Comparison of ENCODE assay signal across 9 cellular contexts in the genomic region with DNA sequence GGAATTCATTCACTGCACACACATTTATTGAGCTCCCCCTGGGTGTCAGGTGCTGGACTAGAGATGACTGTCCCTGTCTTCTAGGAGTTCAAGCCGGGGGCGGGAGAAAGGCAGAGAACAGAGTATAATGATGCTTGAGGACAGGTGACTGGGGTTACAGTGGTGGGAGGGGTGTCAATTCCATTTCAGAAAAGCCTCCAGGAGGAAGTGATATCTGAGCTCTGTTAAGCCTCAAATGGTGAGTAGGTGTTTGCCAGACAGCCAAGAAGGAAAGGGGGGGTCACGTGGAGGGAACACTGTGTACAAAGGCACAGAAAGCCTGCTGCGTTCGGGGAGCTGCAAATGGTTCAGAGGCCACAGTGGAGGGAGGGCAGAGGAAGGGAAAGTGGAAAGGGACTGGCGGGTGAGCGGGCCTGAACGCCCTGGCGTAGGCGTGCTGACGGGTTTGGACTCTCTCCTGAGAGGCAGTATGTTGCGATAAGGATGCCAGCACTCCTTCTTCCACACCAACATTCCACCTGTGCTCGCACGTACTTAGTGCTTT. TPM values are rescaled to one million over a fixed set of nuclear protein-coding genes. Genes with fewer than 3 reads are reported as not detected.
DNase-seq lines count a peak whose midpoint lies in the region; ATAC-seq and TF ChIP-seq lines count a peak whose summit lies in the region.
"Had no signal": no experiment of that assay in that cellular context is flagged by ENCODE, and none has a peak within 500 bp of the region (broad histone marks: within the 10 kb centered on the region; RNA-seq: fewer than 3 reads in every experiment).

No MANE protein-coding gene starts in this region.

- intact Hi-C loops in gastrocnemius medialis (cut with DNase I; ENCODE audit: low total_unique reads), result loop anchor here (5.0 kb wide), 4 partner anchors 76 to 286 kb away; a partner anchor contains a TSS

- H3K4me2 ChIP-seq in GM23338, result no peak overlapping the region

- H3K36me3 ChIP-seq in GM23338 (ENCODE audit: insufficient read depth) (no peaks in the 10 kb centered on the region), gastrocnemius medialis (no peaks in the 10 kb centered on the region)

- H3K27ac ChIP-seq in GM23338 (ENCODE audit: low read depth) (no peak overlapping the region), gastrocnemius medialis (peak overlapping the region; percentile 88 to 95 (median 91))

- no peaks in the 10 kb centered on the region for H3K9me2 ChIP-seq in GM23338 (ENCODE audit: insufficient read depth)

- no peaks in the 10 kb centered on the region for H3K79me2 ChIP-seq in GM23338 (replicated peaks; ENCODE audit: insufficient read depth)

- in situ Hi-C loops in gastrocnemius medialis (cut with MboI; ENCODE audit: low sequenced_read_pairs in 4 of 4), result loop anchor here (5.0 to 25.0 kb wide), 9 partner anchors 131 to 429 kb away; a partner anchor contains a TSS

- no peak for ATAC-seq in GM23338
- peak; percentile 78 to 84 for ATAC-seq in gastrocnemius medialis
- ATAC-seq in GM19455 (IDR thresholded peaks at IDR 0.05; ENCODE audit: unreplicated experiment), result no peak

- H3K4me1 ChIP-seq in GM23338 (ENCODE audit: insufficient read depth) (0 out of 2 replicates have a peak, but pooled peaks cover 3% of the 10 kb centered on the region), gastrocnemius medialis (peaks cover 34 to 38% of the 10 kb centered on the region in 2 donors)

- H4K20me1 ChIP-seq in GM23338 (replicated peaks; ENCODE audit: insufficient read depth), result no peaks in the 10 kb centered on the region

- H3K4me3 ChIP-seq in GM23338, result no peak overlapping the region
- H3K4me3 ChIP-seq in fibroblast of villous mesenchyme (ENCODE audit: low read depth, low read length), result no peak overlapping the region
- H3K4me3 ChIP-seq in gastrocnemius medialis, result peak overlapping the region in 2 of 4 donors; percentile 2 to 20

- H3K9me3 Mint-ChIP-seq in GM23338 (no peaks in the 10 kb centered on the region), mesothelial cell of epicardium (no peaks in the 10 kb centered on the region)
- H3K9me3 Mint-ChIP-seq: immature natural killer cell had no signal

- H3K4me3 Mint-ChIP-seq in GM23338 (no peak overlapping the region), mesothelial cell of epicardium (no peak overlapping the region)
- H3K4me3 Mint-ChIP-seq: immature natural killer cell had no signal

- peaks cover 8% of the 10 kb centered on the region for H3K4me1 Mint-ChIP-seq in GM23338
- H3K4me1 Mint-ChIP-seq in mesothelial cell of epicardium, result no peaks in the 10 kb centered on the region

- no peak overlapping the region; the same call in 1 of the 2 replicates for H3K27ac Mint-ChIP-seq in GM23338
- H3K27ac Mint-ChIP-seq in mesothelial cell of epicardium, result no peak overlapping the region
- H3K27ac Mint-ChIP-seq: immature natural killer cell had no signal

- peak; percentile 28 to 56 for TF ChIP-seq POLR2A in gastrocnemius medialis (IDR thresholded peaks at IDR 0.05)

- peaks cover 19% of the 10 kb centered on the region for H3K27me3 Mint-ChIP-seq in GM23338 (ENCODE audit: insufficient read depth, low read depth, poor library complexity)
- H3K27me3 Mint-ChIP-seq in mesothelial cell of epicardium (ENCODE audit: low read depth), result peaks cover 51% of the 10 kb centered on the region

- H3K36me3 Mint-ChIP-seq in GM23338 (ENCODE audit: low read depth), result no peaks in the 10 kb centered on the region
- H3K36me3 Mint-ChIP-seq in mesothelial cell of epicardium, result no peaks in the 10 kb centered on the region
- H3K36me3 Mint-ChIP-seq: immature natural killer cell had no signal

- no peaks in the 10 kb centered on the region for H3K9me3 ChIP-seq in gastrocnemius medialis

- peak overlapping the region; percentile 60; the same call in 1 of the 2 replicates for H2AFZ ChIP-seq in GM23338

- no peak for TF ChIP-seq CTCF in GM23338 (conservative IDR thresholded peaks at IDR 0.05; ENCODE audit: low read depth in 2 of 2)
- no peak for TF ChIP-seq CTCF in fibroblast of villous mesenchyme (IDR thresholded peaks at IDR 0.05; ENCODE audit: insufficient read depth, low read depth, low read length)
- TF ChIP-seq CTCF in gastrocnemius medialis (IDR thresholded peaks at IDR 0.05 in 4 of 5, conservative IDR thresholded peaks at IDR 0.05 in 1 of 5), result no peak
- no peak for TF ChIP-seq CTCF in mesothelial cell of epicardium (IDR thresholded peaks at IDR 0.05; ENCODE audit: unreplicated experiment)

- H3K27me3 ChIP-seq in GM23338 (ENCODE audit: insufficient read depth), result peaks cover 8% of the 10 kb centered on the region; the same call in 1 of the 2 replicates
- no peaks in the 10 kb centered on the region for H3K27me3 ChIP-seq in gastrocnemius medialis

- DNase-seq in GM23338 (ENCODE audit: low spot score), result no peak
- peak; percentile 86 for DNase-seq in NCI-H510A treated with DMSO at 0.1 percent for 48 hours (lab: John Stamatoyannopoulos, UW)
- DNase-seq in fibroblast of villous mesenchyme (ENCODE audit: low read depth), result peak; percentile 38
- peak; percentile 93 to 96 for DNase-seq in gastrocnemius medialis
- no peak for DNase-seq in mesothelial cell of epicardium (ENCODE audit: low spot score in 2 of 2, unreplicated experiment in 2 of 2)
- no peak for DNase-seq in RKO (ENCODE audit: low spot score)
- no peak for DNase-seq in GM03348 (ENCODE audit: low spot score)

- H3F3A ChIP-seq in GM23338 (replicated peaks; ENCODE audit: low read depth), result peaks cover 6% of the 10 kb centered on the region

TF ChIP-seq in GM23338, 12 proteins besides CTCF, POLR2A, EP300 and RAD21 (continues in another document):
- TF ChIP-seq, protein P1, sequence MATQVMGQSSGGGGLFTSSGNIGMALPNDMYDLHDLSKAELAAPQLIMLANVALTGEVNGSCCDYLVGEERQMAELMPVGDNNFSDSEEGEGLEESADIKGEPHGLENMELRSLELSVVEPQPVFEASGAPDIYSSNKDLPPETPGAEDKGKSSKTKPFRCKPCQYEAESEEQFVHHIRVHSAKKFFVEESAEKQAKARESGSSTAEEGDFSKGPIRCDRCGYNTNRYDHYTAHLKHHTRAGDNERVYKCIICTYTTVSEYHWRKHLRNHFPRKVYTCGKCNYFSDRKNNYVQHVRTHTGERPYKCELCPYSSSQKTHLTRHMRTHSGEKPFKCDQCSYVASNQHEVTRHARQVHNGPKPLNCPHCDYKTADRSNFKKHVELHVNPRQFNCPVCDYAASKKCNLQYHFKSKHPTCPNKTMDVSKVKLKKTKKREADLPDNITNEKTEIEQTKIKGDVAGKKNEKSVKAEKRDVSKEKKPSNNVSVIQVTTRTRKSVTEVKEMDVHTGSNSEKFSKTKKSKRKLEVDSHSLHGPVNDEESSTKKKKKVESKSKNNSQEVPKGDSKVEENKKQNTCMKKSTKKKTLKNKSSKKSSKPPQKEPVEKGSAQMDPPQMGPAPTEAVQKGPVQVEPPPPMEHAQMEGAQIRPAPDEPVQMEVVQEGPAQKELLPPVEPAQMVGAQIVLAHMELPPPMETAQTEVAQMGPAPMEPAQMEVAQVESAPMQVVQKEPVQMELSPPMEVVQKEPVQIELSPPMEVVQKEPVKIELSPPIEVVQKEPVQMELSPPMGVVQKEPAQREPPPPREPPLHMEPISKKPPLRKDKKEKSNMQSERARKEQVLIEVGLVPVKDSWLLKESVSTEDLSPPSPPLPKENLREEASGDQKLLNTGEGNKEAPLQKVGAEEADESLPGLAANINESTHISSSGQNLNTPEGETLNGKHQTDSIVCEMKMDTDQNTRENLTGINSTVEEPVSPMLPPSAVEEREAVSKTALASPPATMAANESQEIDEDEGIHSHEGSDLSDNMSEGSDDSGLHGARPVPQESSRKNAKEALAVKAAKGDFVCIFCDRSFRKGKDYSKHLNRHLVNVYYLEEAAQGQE (IDR thresholded peaks at IDR 0.05; ENCODE audit: unreplicated experiment), result no peak
- TF ChIP-seq CREB1 (CRISPR knock-in tag; IDR thresholded peaks at IDR 0.05; ENCODE audit: low read depth) (no peak), POLR2AphosphoS5 (IDR thresholded peaks at IDR 0.05; ENCODE audit: low read depth) (no peak), JUNB (IDR thresholded peaks at IDR 0.05; ENCODE audit: unreplicated experiment) (no peak), EZH2 (IDR thresholded peaks at IDR 0.05; ENCODE audit: low read depth, unreplicated experiment) (no peak)

RNA-seq across cellular contexts. Expression of a gene that starts 9.7 kb away (rescaled TPM):
- total RNA-seq in GM23338 (2014; rRNA removed; shearing (Covaris generic)), result 2.7 and 4.7 TPM in 2 replicates
- 0.23 and 0.30 TPM in 2 replicates for polyA plus RNA-seq in GM23338 (2016; fragmentation: Nextera tagmentation; extraction: Ambion mirVana)
- total RNA-seq in fibroblast of villous mesenchyme (0.43 and 0.97 TPM in 2 replicates), gastrocnemius medialis (1 to 10 TPM; 1.3 to 3.0 (median 1.7) TPM), mesothelial cell of epicardium (0.82 to 0.88 TPM (median 0.83 TPM) in 3 replicates)
- polyA plus RNA-seq: immature natural killer cell had no signal

Comparison
In these comparisons a context has a peak if more than half of its experiments do, and no peak if none do; other contexts are left out.
1. ATAC-seq: peak in gastrocnemius medialis (2 of 2); none in GM23338 (single experiment) and GM19455 (single experiment).
2. DNase-seq: peak in NCI-H510A treated with DMSO at 0.1 percent for 48 hours (single experiment), fibroblast of villous mesenchyme (single experiment) and gastrocnemius medialis (2 of 2); none in GM23338 (single experiment), mesothelial cell of epicardium (0 of 2), RKO (single experiment) and GM03348 (single experiment).